Comparison of ENCODE assay signal across 27 cellular contexts in genomic region chr3:1515842-1516241, GRCh38.
DNase-seq lines count a peak whose midpoint lies in the region; ATAC-seq and TF ChIP-seq lines count a peak whose summit lies in the region.
"Had no signal": no experiment of that assay in that cellular context is flagged by ENCODE, and none has a peak within 500 bp of the region (broad histone marks: within the 10 kb centered on the region; RNA-seq: fewer than 3 reads in every experiment).

No MANE protein-coding gene starts in this region.

- TF ChIP-seq CTCF in mesothelial cell of epicardium (IDR thresholded peaks at IDR 0.05; ENCODE audit: unreplicated experiment) (no peak), brain microvascular endothelial cell (IDR thresholded peaks at IDR 0.05; ENCODE audit: low read depth, low read length, missing control alignments) (no peak)

- H3K27me3 ChIP-seq in brain microvascular endothelial cell (replicated peaks), result no peaks in the 10 kb centered on the region
- H3K27me3 ChIP-seq: BLaER1 treated with 17β-estradiol and CSF1 and Interleukin-3, amounts not matched to agents 10 nM and 100 nM had no signal

- DNase-seq in NCI-H2081 (lab: John Stamatoyannopoulos, UW) (peak; percentile 3 to 44), NCI-H2081 treated with DMSO at 0.1 percent for 48 hours (lab: John Stamatoyannopoulos, UW) (no peak), mesothelial cell of epicardium (ENCODE audit: low spot score in 2 of 2, unreplicated experiment in 2 of 2) (no peak), brain microvascular endothelial cell (no peak)
- no peak for DNase-seq in effector CD8-positive, alpha-beta T cell (lab: John Stamatoyannopoulos, UW)
- DNase-seq: ACHN; CD4-positive, alpha-beta T cell; GDM1; MM.1S; NCI-H1436; NCI-H187; NCI-H2107; NCI-H446; NCI-H526; SHP77 had no signal

- H3K4me3 ChIP-seq in brain microvascular endothelial cell (ENCODE audit: low read depth, low read length), result no peak overlapping the region
- H3K4me3 ChIP-seq: BLaER1 treated with 17β-estradiol and CSF1 and Interleukin-3, amounts not matched to agents 10 nM and 100 nM; GM12878 had no signal

- H3K27me3 Mint-ChIP-seq in mesothelial cell of epicardium (ENCODE audit: low read depth), result no peaks in the 10 kb centered on the region
- H3K27me3 Mint-ChIP-seq: CD4-positive, alpha-beta T cell had no signal

- no peak overlapping the region for H3K4me3 Mint-ChIP-seq in mesothelial cell of epicardium
- H3K4me3 Mint-ChIP-seq: CD4-positive, alpha-beta T cell; IgD-negative memory B cell had no signal

- ATAC-seq in SK-N-SH treated with all-trans-retinoic acid at 6 μM for 48 hours (peak; percentile 60; the same call in 1 of the 3 replicates), GM21360 (IDR thresholded peaks at IDR 0.05; ENCODE audit: unreplicated experiment) (no peak), HG03342 (IDR thresholded peaks at IDR 0.05; ENCODE audit: unreplicated experiment) (no peak)
- ATAC-seq: GM12878, HCT116, Panc1 had no signal

- peaks cover 45% of the 10 kb centered on the region for H3K4me1 Mint-ChIP-seq in mesothelial cell of epicardium
- H3K4me1 Mint-ChIP-seq: IgD-negative memory B cell had no signal

- H3K36me3 ChIP-seq in brain microvascular endothelial cell (replicated peaks), result no peaks in the 10 kb centered on the region
- H3K36me3 ChIP-seq: BLaER1 treated with 17β-estradiol and CSF1 and Interleukin-3, amounts not matched to agents 10 nM and 100 nM had no signal

- no peaks in the 10 kb centered on the region for H3K9me3 Mint-ChIP-seq in mesothelial cell of epicardium

- no peak overlapping the region for H3K27ac ChIP-seq in brain microvascular endothelial cell
- H3K27ac ChIP-seq: 22Rv1; BLaER1 treated with 17β-estradiol and CSF1 and Interleukin-3, amounts not matched to agents 10 nM and 100 nM; HL-60; KMS-11; RWPE1 had no signal

- in situ Hi-C loops in brain microvascular endothelial cell (cut with HindIII; ENCODE audit: low pct_ligation_motif_present, low sequenced_read_pairs), result no loop called here

- no peaks in the 10 kb centered on the region for H3K36me3 Mint-ChIP-seq in mesothelial cell of epicardium
- H3K36me3 Mint-ChIP-seq: IgD-negative memory B cell had no signal

- H3K27ac Mint-ChIP-seq in mesothelial cell of epicardium, result peak overlapping the region; percentile 6
- H3K27ac Mint-ChIP-seq: CD4-positive, alpha-beta T cell; IgD-negative memory B cell had no signal

TF ChIP-seq in SK-N-SH treated with all-trans-retinoic acid at 6 μM for 48 hours, 23 proteins besides CTCF, POLR2A, EP300 and RAD21:
- TF ChIP-seq ESRRG (CRISPR knock-in tag; IDR thresholded peaks at IDR 0.05) (no peak), RARB (CRISPR knock-in tag; IDR thresholded peaks at IDR 0.05) (no peak), ZNF70 (CRISPR knock-in tag; IDR thresholded peaks at IDR 0.05) (no peak), CSDC2 (CRISPR knock-in tag; IDR thresholded peaks at IDR 0.05) (no peak), CREB5 (CRISPR knock-in tag; IDR thresholded peaks at IDR 0.05; ENCODE audit: low read depth) (no peak), ZFP30 (CRISPR knock-in tag; IDR thresholded peaks at IDR 0.05) (no peak), ARNTL (CRISPR knock-in tag; IDR thresholded peaks at IDR 0.05; ENCODE audit: borderline replicate concordance, low read depth) (no peak), ZFP3 (CRISPR knock-in tag; IDR thresholded peaks at IDR 0.05) (0 out of 2 replicates have a peak, but pooled peaks have one; percentile 27), TOX (CRISPR knock-in tag; IDR thresholded peaks at IDR 0.05; ENCODE audit: borderline replicate concordance) (no peak), TCF4 (CRISPR knock-in tag; IDR thresholded peaks at IDR 0.05; ENCODE audit: borderline replicate concordance) (peak; percentile 40; the same call in 1 of the 2 replicates), OSR1 (CRISPR knock-in tag; IDR thresholded peaks at IDR 0.05) (no peak), ISL1 (CRISPR knock-in tag; IDR thresholded peaks at IDR 0.05) (peak; percentile 86), GLIS3 (CRISPR knock-in tag; IDR thresholded peaks at IDR 0.05) (0 out of 2 replicates have a peak, but pooled peaks have one; percentile 40), TSHZ2 (CRISPR knock-in tag; IDR thresholded peaks at IDR 0.05) (peak; percentile 99), CSRNP3 (CRISPR knock-in tag; IDR thresholded peaks at IDR 0.05) (no peak), POU6F1 (CRISPR knock-in tag; IDR thresholded peaks at IDR 0.05; ENCODE audit: borderline replicate concordance, low read depth) (no peak), ZC3H10 (CRISPR knock-in tag; IDR thresholded peaks at IDR 0.05) (no peak)

Comparison
In these comparisons a context has a peak if more than half of its experiments do, and no peak if none do; other contexts are left out.
1. DNase-seq: peak in NCI-H2081 (2 of 2); none in NCI-H2081 treated with DMSO at 0.1 percent for 48 hours (single experiment), mesothelial cell of epicardium (0 of 2), effector CD8-positive, alpha-beta T cell (single experiment) and brain microvascular endothelial cell (single experiment).